1 cellular context compared by ENCODE assay signal in genomic region chr2:159124441-159124911, GRCh38.
TF ChIP-seq lines count a peak whose summit lies in the region.

No MANE protein-coding gene starts in this region.

TF ChIP-seq in HCT116, 20 proteins besides CTCF, POLR2A, EP300 and RAD21 (continued from another document):
- TF ChIP-seq REST (IDR thresholded peaks at IDR 0.05; ENCODE audit: low read depth) (no peak), JUND (IDR thresholded peaks at IDR 0.05) (peak; percentile 80), MAX (IDR thresholded peaks at IDR 0.05) (peak; percentile 76), EGR1 (IDR thresholded peaks at IDR 0.05; ENCODE audit: low read depth) (no peak)
TF ChIP-seq in HCT116: peak in this region for 9.
